ENCODE assay signal across 22 cellular contexts in the genomic region with DNA sequence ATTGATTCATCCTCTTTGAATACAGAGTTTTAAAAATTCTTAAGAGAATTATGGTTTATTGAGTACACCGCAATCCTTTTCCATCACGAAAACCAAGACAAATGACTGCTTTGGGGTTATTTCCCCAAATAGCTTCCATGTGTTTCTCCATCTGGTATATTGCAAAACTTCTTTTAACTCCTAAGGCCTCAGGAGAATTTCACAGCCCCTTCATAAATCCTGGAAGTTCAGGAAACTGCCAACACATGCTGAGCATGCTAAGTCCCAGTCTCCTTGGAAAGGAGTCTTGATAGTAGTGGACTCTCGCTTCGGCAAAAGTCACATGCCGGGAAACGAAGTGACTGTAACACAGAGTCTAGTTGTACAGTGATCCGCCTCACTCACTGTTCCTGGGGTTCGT.
DNase-seq lines count a peak whose midpoint lies in the region; ATAC-seq and TF ChIP-seq lines count a peak whose summit lies in the region.
"Had no signal": no experiment of that assay in that cellular context is flagged by ENCODE, and none has a peak within 500 bp of the region (broad histone marks: within the 10 kb centered on the region; RNA-seq: fewer than 3 reads in every experiment).

No MANE protein-coding gene starts in this region.

- H3K56ac ChIP-seq in H9 (ENCODE audit: insufficient read length, low read depth, low read length) = no peak overlapping the region

- no peaks in the 10 kb centered on the region for H3K27me3 Mint-ChIP-seq in H9 (ENCODE audit: low read depth)

- H2BK12ac ChIP-seq in H9 (ENCODE audit: insufficient read length, low read depth, low read length) = no peak overlapping the region

- H3K9me3 ChIP-seq in H9 (ENCODE audit: control insufficient read depth, low read depth, low read length) = no peaks in the 10 kb centered on the region
- H3K9me3 ChIP-seq: ascending aorta, BE2C, neutrophil, stomach had no signal

- no peak overlapping the region for H2BK120ac ChIP-seq in H9 (ENCODE audit: low read depth, low read length, poor library complexity, severe bottlenecking)

- TF ChIP-seq CTCF in H9 (conservative IDR thresholded peaks at IDR 0.05) = no peak

- no peak overlapping the region for H3K4me2 ChIP-seq in H9 (ENCODE audit: insufficient read depth, insufficient read length, low read length)

- no peak overlapping the region for H2BK5ac ChIP-seq in H9 (ENCODE audit: insufficient read length, low read length)

- no CpG with 5 or more reads among the region's 8 CpGs for WGBS in H9 (ENCODE audit: extremely low coverage, insufficient read length, low lambda C conversion rate)

- H3K23ac ChIP-seq in H9 (ENCODE audit: insufficient read length, low read depth, low read length) = no peak overlapping the region

- H2AFZ ChIP-seq in H9 (ENCODE audit: low read length) = no peak overlapping the region

- no peak overlapping the region for H3K4ac ChIP-seq in H9 (ENCODE audit: low read depth, low read length)

- H3K27me3 ChIP-seq in H9 (ENCODE audit: insufficient read depth, low read length) = no peaks in the 10 kb centered on the region
- H3K27me3 ChIP-seq: ascending aorta, BE2C, neutrophil, stomach had no signal

- H3K4me1 Mint-ChIP-seq in H9 = peaks cover 22 to 28% of the 10 kb centered on the region in 2 experiments

- no peak overlapping the region for H2BK15ac ChIP-seq in H9 (ENCODE audit: low read depth, low read length)

- peak; percentile 43 to 80 for ATAC-seq in left cardiac atrium
- ATAC-seq: K562 had no signal

- intact Hi-C loops in left cardiac atrium (cut with DNase I) = no loop called here

- no peaks in the 10 kb centered on the region; a peak in 1 of 5 replicates for H3K9me3 Mint-ChIP-seq in H9

- H4K8ac ChIP-seq in H9 (replicated peaks; ENCODE audit: insufficient read length, low read depth, low read length) = no peak overlapping the region

- no peaks in the 10 kb centered on the region for H3K23me2 ChIP-seq in H9 (ENCODE audit: insufficient read length, low read depth, low read length, poor library complexity, severe bottlenecking)

- peaks cover 2% of the 10 kb centered on the region; the same call in 1 of the 2 replicates for H3K4me1 ChIP-seq in H9 (ENCODE audit: insufficient read depth, low read length)
- H3K4me1 ChIP-seq: ascending aorta, BE2C, stomach had no signal

- no peaks in the 10 kb centered on the region for H4K20me1 ChIP-seq in H9 (ENCODE audit: control insufficient read depth, insufficient read depth, insufficient read length)

- no peak overlapping the region for H3K14ac ChIP-seq in H9 (ENCODE audit: insufficient read depth, low read length)

- H4K91ac ChIP-seq in H9 (ENCODE audit: insufficient read length, low read depth, low read length) = no peak overlapping the region

- H3K27ac ChIP-seq in H9 (ENCODE audit: insufficient read length, low read depth, low read length) = no peak overlapping the region
- H3K27ac ChIP-seq: ascending aorta, HL-60, neutrophil, stomach had no signal

- no peak overlapping the region for H3T11ph ChIP-seq in H9 (ENCODE audit: low read length)

- no peak overlapping the region for H2BK20ac ChIP-seq in H9 (ENCODE audit: low read depth, low read length, poor library complexity, severe bottlenecking)

- peak; percentile 52 for DNase-seq in EH (ENCODE audit: low read depth)
- DNase-seq in amniotic epithelial cell (ENCODE audit: low read depth) = peak; percentile 75
- DNase-seq in left cardiac atrium = no peak
- DNase-seq in stromal cell of bone marrow (ENCODE audit: low read depth) = peak; percentile 81
- DNase-seq in NK-92 (lab: John Stamatoyannopoulos, UW; ENCODE audit: unreplicated experiment) = no peak
- no peak for DNase-seq in islet precursor cell
- no peak for DNase-seq in H9
- DNase-seq: activated CD4-positive, alpha-beta T cell treated with anti-CD3 and anti-CD28 coated beads for 48 hours; activated CD8-positive, alpha-beta memory T cell treated with anti-CD3 and anti-CD28 coated beads, Interleukin-2, amount 50 U/mL, for 4 hours; activated effector memory CD4-positive, alpha-beta T cell treated with anti-CD3 and anti-CD28 coated beads, Interleukin-2, amount 50 U/mL, for 16 hours; BE2C; cortex of kidney; kidney; midbrain; NCI-H1092 treated with DMSO at 0.1 percent for 48 hours; NCI-H748 treated with DMSO at 0.1 percent for 48 hours; stimulated activated CD4-positive, alpha-beta T cell treated with anti-CD3 and anti-CD28 coated beads, Interleukin-1b, Interleukin-23, amount 100 ng/mL, for 48 hours; stomach had no signal

- no peak overlapping the region for H2AK5ac ChIP-seq in H9 (ENCODE audit: insufficient read length, low read length)

- no peak overlapping the region for H4K5ac ChIP-seq in H9 (ENCODE audit: insufficient read length, low read depth, low read length)

- no peaks in the 10 kb centered on the region for H3K79me2 ChIP-seq in H9 (ENCODE audit: insufficient read depth, low read length)

- no peaks in the 10 kb centered on the region for H3K79me1 ChIP-seq in H9 (ENCODE audit: insufficient read depth, low read depth, low read length, poor library complexity, severe bottlenecking)

- H3K18ac ChIP-seq in H9 (ENCODE audit: insufficient read length, low read depth, low read length) = no peak overlapping the region

- H3K27ac Mint-ChIP-seq in H9 = no peak overlapping the region

- H3K4me3 Mint-ChIP-seq in H9 = no peak overlapping the region

- no peak overlapping the region for H3K9ac ChIP-seq in H9 (ENCODE audit: extremely low read depth, insufficient read length, low read length)

- no peaks in the 10 kb centered on the region for H3K36me3 Mint-ChIP-seq in H9 (ENCODE audit: insufficient read depth in 1 of 3, low read depth in 3 of 3)

Comparison
In these comparisons a context has a peak if more than half of its experiments do, and no peak if none do; other contexts are left out.
1. DNase-seq: peak in EH (single experiment), amniotic epithelial cell (single experiment) and stromal cell of bone marrow (single experiment); none in left cardiac atrium (single experiment), NK-92 (single experiment), islet precursor cell (single experiment) and H9 (single experiment).